Comparison of ENCODE assay signal across 18 cellular contexts in genomic region chr1:176888471-176889032, GRCh38.
"Had no signal": no experiment of that assay in that cellular context is flagged by ENCODE, and none has a peak within 500 bp of the region (broad histone marks: within the 10 kb centered on the region; RNA-seq: fewer than 3 reads in every experiment).

No MANE protein-coding gene starts in this region.

- DNase-seq: effector CD4-positive, alpha-beta T cell; endodermal cell; erythroblast; foreskin melanocyte; islet precursor cell; left lung; mesendoderm; naive B cell; occipital lobe; retina; small intestine; stimulated activated CD4-positive, alpha-beta T cell treated with anti-CD3 and anti-CD28 coated beads, Interleukin-12 subunit alpha, Interleukin-12 subunit beta, amount 100 ng/mL, for 4 hours; stimulated activated naive CD4-positive, alpha-beta T cell had no signal

- H3K4me3 Mint-ChIP-seq: endodermal cell, naive B cell, nephron, type B pancreatic cell had no signal

- H3K9me3 Mint-ChIP-seq: endodermal cell, naive B cell, nephron, type B pancreatic cell had no signal

- H3K4me1 Mint-ChIP-seq: naive B cell, nephron had no signal

- H3K27ac Mint-ChIP-seq: endodermal cell, naive B cell, nephron, progenitor cell of endocrine pancreas, type B pancreatic cell had no signal

- H3K27ac ChIP-seq: coronary artery, left lung, pancreas had no signal

- H3K36me3 Mint-ChIP-seq: naive B cell had no signal

- ATAC-seq: left lung, pancreas had no signal
